ENCODE assay signal across 17 cellular contexts in genomic region chr3:39548282-39548681, GRCh38.
"Had no signal": no experiment of that assay in that cellular context is flagged by ENCODE, and none has a peak within 500 bp of the region (broad histone marks: within the 10 kb centered on the region; RNA-seq: fewer than 3 reads in every experiment).

No MANE protein-coding gene starts in this region.

- H3K9me3 ChIP-seq: pancreas, testis had no signal

- H3K4me2 ChIP-seq: neural progenitor cell had no signal

- DNase-seq: activated CD4-positive, alpha-beta T cell treated with anti-CD3 and anti-CD28 coated beads for 1 hour; activated CD4-positive, alpha-beta T cell treated with anti-CD3 and anti-CD28 coated beads, Interleukin-2, amount 50 U/mL, for 48 hours; activated gamma-delta T cell treated with Interleukin-2 at 50 U/mL for 16 hours; activated naive CD8-positive, alpha-beta T cell treated with anti-CD3 and anti-CD28 coated beads, Interleukin-2, amount 10 ng/mL, durations not matched to agents 7 days and 5 days; activated T-cell treated with anti-CD3 and anti-CD28 coated beads, Interleukin-2, amount 50 U/mL, for 4 hours; effector CD8-positive, alpha-beta T cell; heart left ventricle; kidney; midbrain; pancreas; stimulated activated CD4-positive, alpha-beta T cell treated with anti-CD3 and anti-CD28 coated beads, Interleukin-4, amount 100 ng/mL, for 4 hours; stimulated activated naive CD8-positive, alpha-beta T cell treated with anti-CD3 and anti-CD28 coated beads, Interleukin-15, amount 100 ng/mL, for 72 hours; T-helper 9 cell; testis had no signal

- H3K9ac ChIP-seq: neural progenitor cell had no signal

- H3K4me3 ChIP-seq: ascending aorta, coronary artery, heart left ventricle, neural progenitor cell, pancreas, testis had no signal

- H2AFZ ChIP-seq: neural progenitor cell had no signal

- ATAC-seq: activated T-cell treated with anti-CD3 and anti-CD28 coated beads, Interleukin-2, amount 50 U/mL, for 4 hours; heart left ventricle; stimulated activated naive CD8-positive, alpha-beta T cell treated with anti-CD3 and anti-CD28 coated beads, Interleukin-15, amount 100 ng/mL, for 72 hours had no signal

- H3K27ac ChIP-seq: ascending aorta, coronary artery, heart left ventricle, neural progenitor cell, pancreas, testis had no signal

- H3K4me1 ChIP-seq: ascending aorta, heart left ventricle, pancreas, testis had no signal

- H3K27me3 ChIP-seq: ascending aorta, neural progenitor cell, pancreas, testis had no signal

- H3K36me3 ChIP-seq: ascending aorta, heart left ventricle, neural progenitor cell, pancreas had no signal
